1 cellular context compared by ENCODE assay signal in the genomic region with DNA sequence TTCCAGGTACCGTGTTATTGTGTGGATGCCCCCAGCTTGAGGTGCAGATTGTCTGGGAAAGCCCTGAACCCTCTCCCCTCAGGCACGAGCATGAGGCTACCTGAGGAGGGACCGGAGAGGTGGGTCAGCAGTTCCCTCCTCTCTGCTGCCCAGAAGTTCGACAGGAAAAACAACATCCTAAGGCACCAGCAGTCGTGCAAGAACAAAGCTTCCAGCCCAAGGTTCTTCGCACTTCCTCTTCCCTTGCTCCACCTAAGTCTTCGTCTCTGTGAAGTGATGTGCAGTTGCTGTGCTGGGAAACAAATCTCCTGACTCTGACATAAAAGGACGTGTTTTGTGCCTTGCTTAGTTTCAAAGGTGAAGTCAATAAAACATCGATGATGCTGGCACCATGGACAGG.
TF ChIP-seq lines count a peak whose summit lies in the region.

No MANE protein-coding gene starts in this region.

TF ChIP-seq in IMR-90, 13 proteins besides CTCF, POLR2A, EP300 and RAD21:
- TF ChIP-seq MXI1 (IDR thresholded peaks at IDR 0.05; ENCODE audit: borderline replicate concordance, low read depth, low read length) (no peak), SMC3 (IDR thresholded peaks at IDR 0.05; ENCODE audit: low read depth, low read length) (no peak), MAFK (IDR thresholded peaks at IDR 0.05; ENCODE audit: low read depth, low read length) (no peak), RFX5 (IDR thresholded peaks at IDR 0.05; ENCODE audit: low read depth, low read length) (no peak), MAZ (IDR thresholded peaks at IDR 0.05; ENCODE audit: borderline replicate concordance, low read depth, low read length) (no peak), NFE2L2 (IDR thresholded peaks at IDR 0.05; ENCODE audit: low read depth, low read length) (no peak), FOS (IDR thresholded peaks at IDR 0.05; ENCODE audit: low read depth, low read length) (no peak), CEBPB (IDR thresholded peaks at IDR 0.05; ENCODE audit: low read depth, low read length) (no peak)
- TF ChIP-seq, protein P1, sequence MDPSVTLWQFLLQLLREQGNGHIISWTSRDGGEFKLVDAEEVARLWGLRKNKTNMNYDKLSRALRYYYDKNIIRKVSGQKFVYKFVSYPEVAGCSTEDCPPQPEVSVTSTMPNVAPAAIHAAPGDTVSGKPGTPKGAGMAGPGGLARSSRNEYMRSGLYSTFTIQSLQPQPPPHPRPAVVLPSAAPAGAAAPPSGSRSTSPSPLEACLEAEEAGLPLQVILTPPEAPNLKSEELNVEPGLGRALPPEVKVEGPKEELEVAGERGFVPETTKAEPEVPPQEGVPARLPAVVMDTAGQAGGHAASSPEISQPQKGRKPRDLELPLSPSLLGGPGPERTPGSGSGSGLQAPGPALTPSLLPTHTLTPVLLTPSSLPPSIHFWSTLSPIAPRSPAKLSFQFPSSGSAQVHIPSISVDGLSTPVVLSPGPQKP (IDR thresholded peaks at IDR 0.05; ENCODE audit: borderline replicate concordance, low read depth, low read length): no peak
